In the genomic region with DNA sequence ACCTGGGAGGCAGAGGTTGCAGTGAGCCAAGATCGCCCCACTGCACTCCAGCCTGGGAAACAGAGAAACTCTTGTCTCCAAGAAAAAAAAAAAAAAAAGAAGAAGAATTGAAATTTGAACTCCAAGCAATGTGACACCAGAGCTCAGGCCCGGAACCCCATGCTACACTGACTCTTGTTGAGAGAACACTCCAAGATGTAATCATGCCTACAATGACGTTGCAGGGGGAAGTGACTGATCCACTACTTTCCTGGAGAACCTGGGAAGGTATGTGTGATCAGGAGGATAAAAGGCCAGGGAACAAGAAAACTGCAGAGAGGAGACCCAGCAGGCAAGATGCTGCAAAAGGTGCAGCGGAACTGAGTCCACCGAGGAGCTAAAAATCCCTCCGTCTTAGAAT, we compare ENCODE assay signal across 1 cellular context.
TF ChIP-seq lines count a peak whose summit lies in the region.

No MANE protein-coding gene starts in this region.

TF ChIP-seq in GM23338, 12 proteins besides CTCF, POLR2A, EP300 and RAD21 (continued from another document):
- TF ChIP-seq ETS1 (IDR thresholded peaks at IDR 0.05) (no peak), EZH2phosphoT487 (IDR thresholded peaks at IDR 0.05; ENCODE audit: unreplicated experiment) (no peak)
